2 cellular contexts compared by ENCODE assay signal in the genomic region with DNA sequence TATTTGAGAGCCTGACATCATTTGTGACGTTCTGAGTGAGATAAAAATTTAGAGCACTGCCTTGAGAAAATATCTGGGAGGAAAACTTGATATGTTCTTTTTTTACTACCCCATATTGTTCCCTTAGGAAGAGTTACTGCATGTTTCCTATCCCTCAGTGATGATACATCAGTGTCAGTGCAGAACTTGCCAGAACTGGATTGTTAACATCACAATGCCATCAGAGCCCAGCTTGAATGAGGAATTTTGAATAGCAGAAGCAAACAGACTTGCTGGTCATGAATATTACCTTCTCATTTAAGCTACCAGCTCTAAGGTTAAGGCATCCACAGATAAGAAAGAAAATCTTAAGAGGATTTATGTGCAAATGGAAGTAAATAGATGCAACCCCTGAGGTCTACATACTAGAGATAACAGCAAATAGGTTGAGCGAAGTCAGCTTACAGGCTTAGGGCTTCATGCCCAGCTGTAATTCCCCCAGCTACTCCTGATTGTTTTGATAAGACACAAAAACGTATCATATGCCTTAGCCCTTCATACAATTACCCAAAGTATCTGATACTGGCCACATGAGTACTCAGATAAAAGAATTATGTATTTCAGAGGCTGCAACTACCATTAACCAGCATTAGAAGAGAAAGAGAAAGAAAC.
A peak's percentile ranks its signal among the peaks of the same experiment; 100 is the strongest.
TF ChIP-seq lines count a peak whose summit lies in the region.

No MANE protein-coding gene starts in this region.

TF ChIP-seq in GM23338, 12 proteins besides CTCF, POLR2A, EP300 and RAD21 (continues in another document):
- TF ChIP-seq CREB1 (CRISPR knock-in tag; IDR thresholded peaks at IDR 0.05; ENCODE audit: low read depth), result 0 out of 2 replicates have a peak, but pooled peaks have one; percentile 28
- TF ChIP-seq, protein P1, sequence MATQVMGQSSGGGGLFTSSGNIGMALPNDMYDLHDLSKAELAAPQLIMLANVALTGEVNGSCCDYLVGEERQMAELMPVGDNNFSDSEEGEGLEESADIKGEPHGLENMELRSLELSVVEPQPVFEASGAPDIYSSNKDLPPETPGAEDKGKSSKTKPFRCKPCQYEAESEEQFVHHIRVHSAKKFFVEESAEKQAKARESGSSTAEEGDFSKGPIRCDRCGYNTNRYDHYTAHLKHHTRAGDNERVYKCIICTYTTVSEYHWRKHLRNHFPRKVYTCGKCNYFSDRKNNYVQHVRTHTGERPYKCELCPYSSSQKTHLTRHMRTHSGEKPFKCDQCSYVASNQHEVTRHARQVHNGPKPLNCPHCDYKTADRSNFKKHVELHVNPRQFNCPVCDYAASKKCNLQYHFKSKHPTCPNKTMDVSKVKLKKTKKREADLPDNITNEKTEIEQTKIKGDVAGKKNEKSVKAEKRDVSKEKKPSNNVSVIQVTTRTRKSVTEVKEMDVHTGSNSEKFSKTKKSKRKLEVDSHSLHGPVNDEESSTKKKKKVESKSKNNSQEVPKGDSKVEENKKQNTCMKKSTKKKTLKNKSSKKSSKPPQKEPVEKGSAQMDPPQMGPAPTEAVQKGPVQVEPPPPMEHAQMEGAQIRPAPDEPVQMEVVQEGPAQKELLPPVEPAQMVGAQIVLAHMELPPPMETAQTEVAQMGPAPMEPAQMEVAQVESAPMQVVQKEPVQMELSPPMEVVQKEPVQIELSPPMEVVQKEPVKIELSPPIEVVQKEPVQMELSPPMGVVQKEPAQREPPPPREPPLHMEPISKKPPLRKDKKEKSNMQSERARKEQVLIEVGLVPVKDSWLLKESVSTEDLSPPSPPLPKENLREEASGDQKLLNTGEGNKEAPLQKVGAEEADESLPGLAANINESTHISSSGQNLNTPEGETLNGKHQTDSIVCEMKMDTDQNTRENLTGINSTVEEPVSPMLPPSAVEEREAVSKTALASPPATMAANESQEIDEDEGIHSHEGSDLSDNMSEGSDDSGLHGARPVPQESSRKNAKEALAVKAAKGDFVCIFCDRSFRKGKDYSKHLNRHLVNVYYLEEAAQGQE (IDR thresholded peaks at IDR 0.05; ENCODE audit: unreplicated experiment), result no peak
- TF ChIP-seq ZNF114 (CRISPR knock-in tag; IDR thresholded peaks at IDR 0.05), result no peak
- TF ChIP-seq NANOG (IDR thresholded peaks at IDR 0.05; ENCODE audit: borderline replicate concordance), result 0 out of 2 replicates have a peak, but pooled peaks have one; percentile 16
- TF ChIP-seq, protein P2, sequence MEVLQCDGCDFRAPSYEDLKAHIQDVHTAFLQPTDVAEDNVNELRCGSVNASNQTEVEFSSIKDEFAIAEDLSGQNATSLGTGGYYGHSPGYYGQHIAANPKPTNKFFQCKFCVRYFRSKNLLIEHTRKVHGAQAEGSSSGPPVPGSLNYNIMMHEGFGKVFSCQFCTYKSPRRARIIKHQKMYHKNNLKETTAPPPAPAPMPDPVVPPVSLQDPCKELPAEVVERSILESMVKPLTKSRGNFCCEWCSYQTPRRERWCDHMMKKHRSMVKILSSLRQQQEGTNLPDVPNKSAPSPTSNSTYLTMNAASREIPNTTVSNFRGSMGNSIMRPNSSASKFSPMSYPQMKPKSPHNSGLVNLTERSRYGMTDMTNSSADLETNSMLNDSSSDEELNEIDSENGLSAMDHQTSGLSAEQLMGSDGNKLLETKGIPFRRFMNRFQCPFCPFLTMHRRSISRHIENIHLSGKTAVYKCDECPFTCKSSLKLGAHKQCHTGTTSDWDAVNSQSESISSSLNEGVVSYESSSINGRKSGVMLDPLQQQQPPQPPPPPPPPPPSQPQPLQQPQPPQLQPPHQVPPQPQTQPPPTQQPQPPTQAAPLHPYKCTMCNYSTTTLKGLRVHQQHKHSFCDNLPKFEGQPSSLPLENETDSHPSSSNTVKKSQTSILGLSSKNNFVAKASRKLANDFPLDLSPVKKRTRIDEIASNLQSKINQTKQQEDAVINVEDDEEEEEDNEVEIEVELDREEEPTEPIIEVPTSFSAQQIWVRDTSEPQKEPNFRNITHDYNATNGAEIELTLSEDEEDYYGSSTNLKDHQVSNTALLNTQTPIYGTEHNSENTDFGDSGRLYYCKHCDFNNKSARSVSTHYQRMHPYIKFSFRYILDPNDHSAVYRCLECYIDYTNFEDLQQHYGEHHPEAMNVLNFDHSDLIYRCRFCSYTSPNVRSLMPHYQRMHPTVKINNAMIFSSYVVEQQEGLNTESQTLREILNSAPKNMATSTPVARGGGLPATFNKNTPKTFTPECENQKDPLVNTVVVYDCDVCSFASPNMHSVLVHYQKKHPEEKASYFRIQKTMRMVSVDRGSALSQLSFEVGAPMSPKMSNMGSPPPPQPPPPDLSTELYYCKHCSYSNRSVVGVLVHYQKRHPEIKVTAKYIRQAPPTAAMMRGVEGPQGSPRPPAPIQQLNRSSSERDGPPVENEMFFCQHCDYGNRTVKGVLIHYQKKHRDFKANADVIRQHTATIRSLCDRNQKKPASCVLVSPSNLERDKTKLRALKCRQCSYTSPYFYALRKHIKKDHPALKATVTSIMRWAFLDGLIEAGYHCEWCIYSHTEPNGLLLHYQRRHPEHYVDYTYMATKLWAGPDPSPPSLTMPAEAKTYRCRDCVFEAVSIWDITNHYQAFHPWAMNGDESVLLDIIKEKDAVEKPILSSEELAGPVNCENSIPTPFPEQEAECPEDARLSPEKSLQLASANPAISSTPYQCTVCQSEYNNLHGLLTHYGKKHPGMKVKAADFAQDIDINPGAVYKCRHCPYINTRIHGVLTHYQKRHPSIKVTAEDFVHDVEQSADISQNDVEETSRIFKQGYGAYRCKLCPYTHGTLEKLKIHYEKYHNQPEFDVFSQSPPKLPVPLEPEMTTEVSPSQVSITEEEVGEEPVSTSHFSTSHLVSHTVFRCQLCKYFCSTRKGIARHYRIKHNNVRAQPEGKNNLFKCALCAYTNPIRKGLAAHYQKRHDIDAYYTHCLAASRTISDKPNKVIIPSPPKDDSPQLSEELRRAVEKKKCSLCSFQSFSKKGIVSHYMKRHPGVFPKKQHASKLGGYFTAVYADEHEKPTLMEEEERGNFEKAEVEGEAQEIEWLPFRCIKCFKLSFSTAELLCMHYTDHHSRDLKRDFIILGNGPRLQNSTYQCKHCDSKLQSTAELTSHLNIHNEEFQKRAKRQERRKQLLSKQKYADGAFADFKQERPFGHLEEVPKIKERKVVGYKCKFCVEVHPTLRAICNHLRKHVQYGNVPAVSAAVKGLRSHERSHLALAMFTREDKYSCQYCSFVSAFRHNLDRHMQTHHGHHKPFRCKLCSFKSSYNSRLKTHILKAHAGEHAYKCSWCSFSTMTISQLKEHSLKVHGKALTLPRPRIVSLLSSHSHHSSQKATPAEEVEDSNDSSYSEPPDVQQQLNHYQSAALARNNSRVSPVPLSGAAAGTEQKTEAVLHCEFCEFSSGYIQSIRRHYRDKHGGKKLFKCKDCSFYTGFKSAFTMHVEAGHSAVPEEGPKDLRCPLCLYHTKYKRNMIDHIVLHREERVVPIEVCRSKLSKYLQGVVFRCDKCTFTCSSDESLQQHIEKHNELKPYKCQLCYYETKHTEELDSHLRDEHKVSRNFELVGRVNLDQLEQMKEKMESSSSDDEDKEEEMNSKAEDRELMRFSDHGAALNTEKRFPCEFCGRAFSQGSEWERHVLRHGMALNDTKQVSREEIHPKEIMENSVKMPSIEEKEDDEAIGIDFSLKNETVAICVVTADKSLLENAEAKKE (CRISPR knock-in tag; IDR thresholded peaks at IDR 0.05), result no peak
- TF ChIP-seq EZH2 (IDR thresholded peaks at IDR 0.05; ENCODE audit: low read depth, unreplicated experiment), result no peak
- TF ChIP-seq ZNF331 (CRISPR knock-in tag; IDR thresholded peaks at IDR 0.05; ENCODE audit: low read depth), result no peak
- no peak for TF ChIP-seq EZH2phosphoT487 (IDR thresholded peaks at IDR 0.05; ENCODE audit: unreplicated experiment)
- TF ChIP-seq STAT1 (IDR thresholded peaks at IDR 0.05; ENCODE audit: unreplicated experiment), result no peak
- TF ChIP-seq POLR2AphosphoS5 (IDR thresholded peaks at IDR 0.05; ENCODE audit: low read depth), result no peak
- TF ChIP-seq JUNB (IDR thresholded peaks at IDR 0.05; ENCODE audit: unreplicated experiment), result no peak

TF ChIP-seq in H1, 55 proteins besides CTCF, POLR2A, EP300 and RAD21:
- TF ChIP-seq BACH1 (IDR thresholded peaks at IDR 0.05; ENCODE audit: low read length), result no peak
- TF ChIP-seq SAP30 (IDR thresholded peaks at IDR 0.05; ENCODE audit: insufficient read depth, insufficient replicate concordance, low read length), result no peak
- TF ChIP-seq BRCA1 (IDR thresholded peaks at IDR 0.05; ENCODE audit: low read depth, low read length), result no peak
- no peak for TF ChIP-seq GABPA (IDR thresholded peaks at IDR 0.05; ENCODE audit: borderline replicate concordance, insufficient read depth, low read length)
- no peak for TF ChIP-seq CBX8 (IDR thresholded peaks at IDR 0.05; ENCODE audit: borderline replicate concordance, low read depth, low read length)
- TF ChIP-seq TAF7 (optimal IDR thresholded peaks at IDR 0.05; ENCODE audit: borderline replicate concordance, low read depth, low read length), result no peak
- no peak for TF ChIP-seq SIX5 (IDR thresholded peaks at IDR 0.05; ENCODE audit: low read depth, low read length)
- no peak for TF ChIP-seq SRF (IDR thresholded peaks at IDR 0.05; ENCODE audit: low read depth, low read length)
- no peak for TF ChIP-seq CBX5 (IDR thresholded peaks at IDR 0.05; ENCODE audit: low read depth, low read length)
- TF ChIP-seq PHF8 (conservative IDR thresholded peaks at IDR 0.05; ENCODE audit: low read depth, low read length), result no peak
- TF ChIP-seq, protein P3, sequence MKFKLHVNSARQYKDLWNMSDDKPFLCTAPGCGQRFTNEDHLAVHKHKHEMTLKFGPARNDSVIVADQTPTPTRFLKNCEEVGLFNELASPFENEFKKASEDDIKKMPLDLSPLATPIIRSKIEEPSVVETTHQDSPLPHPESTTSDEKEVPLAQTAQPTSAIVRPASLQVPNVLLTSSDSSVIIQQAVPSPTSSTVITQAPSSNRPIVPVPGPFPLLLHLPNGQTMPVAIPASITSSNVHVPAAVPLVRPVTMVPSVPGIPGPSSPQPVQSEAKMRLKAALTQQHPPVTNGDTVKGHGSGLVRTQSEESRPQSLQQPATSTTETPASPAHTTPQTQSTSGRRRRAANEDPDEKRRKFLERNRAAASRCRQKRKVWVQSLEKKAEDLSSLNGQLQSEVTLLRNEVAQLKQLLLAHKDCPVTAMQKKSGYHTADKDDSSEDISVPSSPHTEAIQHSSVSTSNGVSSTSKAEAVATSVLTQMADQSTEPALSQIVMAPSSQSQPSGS (IDR thresholded peaks at IDR 0.05; ENCODE audit: low read length), result no peak
- no peak for TF ChIP-seq RFX5 (IDR thresholded peaks at IDR 0.05; ENCODE audit: borderline replicate concordance, low read depth, low read length)
- TF ChIP-seq CHD1 (IDR thresholded peaks at IDR 0.05; ENCODE audit: low read depth, low read length), result no peak
- no peak for TF ChIP-seq JUND (IDR thresholded peaks at IDR 0.05; ENCODE audit: low read length)
